In genomic region chr6:5082487-5083306, GRCh38 we compare ENCODE assay signal across 1 cellular context.
TF ChIP-seq lines count a peak whose summit lies in the region.

No MANE protein-coding gene starts in this region.

TF ChIP-seq in HepG2, 621 proteins besides CTCF, POLR2A, EP300 and RAD21 (continued from another document and continues in another):
- TF ChIP-seq MXD3 (CRISPR knock-in tag; IDR thresholded peaks at IDR 0.05) (0 out of 2 replicates have a peak, but pooled peaks have one; percentile 26), ZNF503 (CRISPR knock-in tag; IDR thresholded peaks at IDR 0.05) (peak; percentile 62; the same call in 1 of the 2 replicates), PAX8 (CRISPR knock-in tag; IDR thresholded peaks at IDR 0.05; ENCODE audit: borderline replicate concordance) (0 out of 2 replicates have a peak, but pooled peaks have one; percentile 12), SALL2 (CRISPR knock-in tag; IDR thresholded peaks at IDR 0.05) (0 out of 2 replicates have a peak, but pooled peaks have one; percentile 49), PREB (CRISPR knock-in tag; IDR thresholded peaks at IDR 0.05) (no peak), NPAS2 (CRISPR knock-in tag; IDR thresholded peaks at IDR 0.05; ENCODE audit: borderline replicate concordance) (0 out of 2 replicates have a peak, but pooled peaks have one; percentile 65), ZNF256 (CRISPR knock-in tag; conservative IDR thresholded peaks at IDR 0.05) (no peak), GTF3A (CRISPR knock-in tag; conservative IDR thresholded peaks at IDR 0.05) (no peak), ZBTB46 (CRISPR knock-in tag; IDR thresholded peaks at IDR 0.05; ENCODE audit: borderline replicate concordance) (no peak), PRPF4 (IDR thresholded peaks at IDR 0.05; ENCODE audit: low read depth, low read length, poor library complexity, severe bottlenecking) (no peak), CENPBD1 (CRISPR knock-in tag; IDR thresholded peaks at IDR 0.05; ENCODE audit: borderline replicate concordance, low read depth) (no peak), ZNF224 (CRISPR knock-in tag; IDR thresholded peaks at IDR 0.05) (no peak), GATAD1 (CRISPR knock-in tag; IDR thresholded peaks at IDR 0.05) (no peak; the same call in 1 of the 2 replicates), ATF7-NPFF (CRISPR knock-in tag; IDR thresholded peaks at IDR 0.05; ENCODE audit: low read depth) (no peak; the same call in 1 of the 2 replicates), ZNF710 (CRISPR knock-in tag; IDR thresholded peaks at IDR 0.05; ENCODE audit: borderline replicate concordance) (no peak), SRSF1 (optimal IDR thresholded peaks at IDR 0.05; ENCODE audit: low read depth, low read length) (peak; percentile 71), AKAP8 (CRISPR knock-in tag; IDR thresholded peaks at IDR 0.05) (no peak), EED (CRISPR knock-in tag; IDR thresholded peaks at IDR 0.05) (0 out of 2 replicates have a peak, but pooled peaks have one; percentile 30), STAG1 (CRISPR knock-in tag; IDR thresholded peaks at IDR 0.05) (no peak), ZNF253 (CRISPR knock-in tag; IDR thresholded peaks at IDR 0.05; ENCODE audit: borderline replicate concordance) (no peak), ZNF563 (CRISPR knock-in tag; IDR thresholded peaks at IDR 0.05) (peak; percentile 29; the same call in 1 of the 2 replicates), TGIF2 (CRISPR knock-in tag; IDR thresholded peaks at IDR 0.05) (no peak), AGO2 (optimal IDR thresholded peaks at IDR 0.05; ENCODE audit: low read depth, low read length) (no peak), RBFOX2 (IDR thresholded peaks at IDR 0.05; ENCODE audit: low read depth, low read length) (0 out of 2 replicates have a peak, but pooled peaks have one; percentile 11), MIER3 (CRISPR knock-in tag; IDR thresholded peaks at IDR 0.05; ENCODE audit: borderline replicate concordance) (peak; percentile 88), ZNF713 (CRISPR knock-in tag; IDR thresholded peaks at IDR 0.05) (no peak), SNAPC2 (CRISPR knock-in tag; IDR thresholded peaks at IDR 0.05) (no peak; the same call in none of the 2 replicates), ZBTB14 (CRISPR knock-in tag; IDR thresholded peaks at IDR 0.05) (no peak), NFRKB (IDR thresholded peaks at IDR 0.05) (no peak), NONO (IDR thresholded peaks at IDR 0.05) (no peak), NONO (CRISPR knock-in tag; conservative IDR thresholded peaks at IDR 0.05) (peak; percentile 86), PHF8 (CRISPR knock-in tag; IDR thresholded peaks at IDR 0.05) (peak; percentile 54), ZNF3 (CRISPR knock-in tag; IDR thresholded peaks at IDR 0.05) (no peak)
- TF ChIP-seq, protein P1, sequence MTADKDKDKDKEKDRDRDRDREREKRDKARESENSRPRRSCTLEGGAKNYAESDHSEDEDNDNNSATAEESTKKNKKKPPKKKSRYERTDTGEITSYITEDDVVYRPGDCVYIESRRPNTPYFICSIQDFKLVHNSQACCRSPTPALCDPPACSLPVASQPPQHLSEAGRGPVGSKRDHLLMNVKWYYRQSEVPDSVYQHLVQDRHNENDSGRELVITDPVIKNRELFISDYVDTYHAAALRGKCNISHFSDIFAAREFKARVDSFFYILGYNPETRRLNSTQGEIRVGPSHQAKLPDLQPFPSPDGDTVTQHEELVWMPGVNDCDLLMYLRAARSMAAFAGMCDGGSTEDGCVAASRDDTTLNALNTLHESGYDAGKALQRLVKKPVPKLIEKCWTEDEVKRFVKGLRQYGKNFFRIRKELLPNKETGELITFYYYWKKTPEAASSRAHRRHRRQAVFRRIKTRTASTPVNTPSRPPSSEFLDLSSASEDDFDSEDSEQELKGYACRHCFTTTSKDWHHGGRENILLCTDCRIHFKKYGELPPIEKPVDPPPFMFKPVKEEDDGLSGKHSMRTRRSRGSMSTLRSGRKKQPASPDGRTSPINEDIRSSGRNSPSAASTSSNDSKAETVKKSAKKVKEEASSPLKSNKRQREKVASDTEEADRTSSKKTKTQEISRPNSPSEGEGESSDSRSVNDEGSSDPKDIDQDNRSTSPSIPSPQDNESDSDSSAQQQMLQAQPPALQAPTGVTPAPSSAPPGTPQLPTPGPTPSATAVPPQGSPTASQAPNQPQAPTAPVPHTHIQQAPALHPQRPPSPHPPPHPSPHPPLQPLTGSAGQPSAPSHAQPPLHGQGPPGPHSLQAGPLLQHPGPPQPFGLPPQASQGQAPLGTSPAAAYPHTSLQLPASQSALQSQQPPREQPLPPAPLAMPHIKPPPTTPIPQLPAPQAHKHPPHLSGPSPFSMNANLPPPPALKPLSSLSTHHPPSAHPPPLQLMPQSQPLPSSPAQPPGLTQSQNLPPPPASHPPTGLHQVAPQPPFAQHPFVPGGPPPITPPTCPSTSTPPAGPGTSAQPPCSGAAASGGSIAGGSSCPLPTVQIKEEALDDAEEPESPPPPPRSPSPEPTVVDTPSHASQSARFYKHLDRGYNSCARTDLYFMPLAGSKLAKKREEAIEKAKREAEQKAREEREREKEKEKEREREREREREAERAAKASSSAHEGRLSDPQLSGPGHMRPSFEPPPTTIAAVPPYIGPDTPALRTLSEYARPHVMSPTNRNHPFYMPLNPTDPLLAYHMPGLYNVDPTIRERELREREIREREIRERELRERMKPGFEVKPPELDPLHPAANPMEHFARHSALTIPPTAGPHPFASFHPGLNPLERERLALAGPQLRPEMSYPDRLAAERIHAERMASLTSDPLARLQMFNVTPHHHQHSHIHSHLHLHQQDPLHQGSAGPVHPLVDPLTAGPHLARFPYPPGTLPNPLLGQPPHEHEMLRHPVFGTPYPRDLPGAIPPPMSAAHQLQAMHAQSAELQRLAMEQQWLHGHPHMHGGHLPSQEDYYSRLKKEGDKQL (CRISPR knock-in tag; IDR thresholded peaks at IDR 0.05; ENCODE audit: low read depth) = no peak
- TF ChIP-seq, protein P2, sequence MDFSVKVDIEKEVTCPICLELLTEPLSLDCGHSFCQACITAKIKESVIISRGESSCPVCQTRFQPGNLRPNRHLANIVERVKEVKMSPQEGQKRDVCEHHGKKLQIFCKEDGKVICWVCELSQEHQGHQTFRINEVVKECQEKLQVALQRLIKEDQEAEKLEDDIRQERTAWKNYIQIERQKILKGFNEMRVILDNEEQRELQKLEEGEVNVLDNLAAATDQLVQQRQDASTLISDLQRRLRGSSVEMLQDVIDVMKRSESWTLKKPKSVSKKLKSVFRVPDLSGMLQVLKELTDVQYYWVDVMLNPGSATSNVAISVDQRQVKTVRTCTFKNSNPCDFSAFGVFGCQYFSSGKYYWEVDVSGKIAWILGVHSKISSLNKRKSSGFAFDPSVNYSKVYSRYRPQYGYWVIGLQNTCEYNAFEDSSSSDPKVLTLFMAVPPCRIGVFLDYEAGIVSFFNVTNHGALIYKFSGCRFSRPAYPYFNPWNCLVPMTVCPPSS (IDR thresholded peaks at IDR 0.05) = no peak
- TF ChIP-seq, protein P3, sequence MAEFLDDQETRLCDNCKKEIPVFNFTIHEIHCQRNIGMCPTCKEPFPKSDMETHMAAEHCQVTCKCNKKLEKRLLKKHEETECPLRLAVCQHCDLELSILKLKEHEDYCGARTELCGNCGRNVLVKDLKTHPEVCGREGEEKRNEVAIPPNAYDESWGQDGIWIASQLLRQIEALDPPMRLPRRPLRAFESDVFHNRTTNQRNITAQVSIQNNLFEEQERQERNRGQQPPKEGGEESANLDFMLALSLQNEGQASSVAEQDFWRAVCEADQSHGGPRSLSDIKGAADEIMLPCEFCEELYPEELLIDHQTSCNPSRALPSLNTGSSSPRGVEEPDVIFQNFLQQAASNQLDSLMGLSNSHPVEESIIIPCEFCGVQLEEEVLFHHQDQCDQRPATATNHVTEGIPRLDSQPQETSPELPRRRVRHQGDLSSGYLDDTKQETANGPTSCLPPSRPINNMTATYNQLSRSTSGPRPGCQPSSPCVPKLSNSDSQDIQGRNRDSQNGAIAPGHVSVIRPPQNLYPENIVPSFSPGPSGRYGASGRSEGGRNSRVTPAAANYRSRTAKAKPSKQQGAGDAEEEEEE (CRISPR knock-in tag; IDR thresholded peaks at IDR 0.05; ENCODE audit: borderline replicate concordance) = no peak
- TF ChIP-seq, protein P4, sequence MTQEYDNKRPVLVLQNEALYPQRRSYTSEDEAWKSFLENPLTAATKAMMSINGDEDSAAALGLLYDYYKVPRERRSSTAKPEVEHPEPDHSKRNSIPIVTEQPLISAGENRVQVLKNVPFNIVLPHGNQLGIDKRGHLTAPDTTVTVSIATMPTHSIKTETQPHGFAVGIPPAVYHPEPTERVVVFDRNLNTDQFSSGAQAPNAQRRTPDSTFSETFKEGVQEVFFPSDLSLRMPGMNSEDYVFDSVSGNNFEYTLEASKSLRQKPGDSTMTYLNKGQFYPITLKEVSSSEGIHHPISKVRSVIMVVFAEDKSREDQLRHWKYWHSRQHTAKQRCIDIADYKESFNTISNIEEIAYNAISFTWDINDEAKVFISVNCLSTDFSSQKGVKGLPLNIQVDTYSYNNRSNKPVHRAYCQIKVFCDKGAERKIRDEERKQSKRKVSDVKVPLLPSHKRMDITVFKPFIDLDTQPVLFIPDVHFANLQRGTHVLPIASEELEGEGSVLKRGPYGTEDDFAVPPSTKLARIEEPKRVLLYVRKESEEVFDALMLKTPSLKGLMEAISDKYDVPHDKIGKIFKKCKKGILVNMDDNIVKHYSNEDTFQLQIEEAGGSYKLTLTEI (CRISPR knock-in tag; conservative IDR thresholded peaks at IDR 0.05) = no peak
